Comparison of ENCODE assay signal across 8 cellular contexts in the genomic region with DNA sequence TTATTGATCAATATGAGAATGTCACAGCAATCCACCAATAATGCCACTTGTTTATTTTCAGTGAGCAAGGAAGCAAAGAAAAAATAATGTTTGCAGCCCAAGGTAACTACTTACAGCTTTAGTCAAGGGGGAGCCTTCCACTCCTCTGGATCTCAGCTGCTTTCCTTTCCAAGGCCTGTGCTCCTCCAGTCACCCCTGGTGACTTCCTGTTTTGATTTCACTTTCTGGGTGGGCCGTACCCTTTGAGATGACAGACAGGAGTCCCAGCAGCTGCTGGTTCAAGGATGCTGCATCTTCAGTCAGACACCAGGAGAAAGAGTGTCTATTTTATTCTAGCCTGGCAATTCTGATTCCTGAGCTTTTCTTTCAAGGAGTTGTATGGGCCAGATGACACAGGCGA. TPM values are rescaled to one million over a fixed set of nuclear protein-coding genes. Genes with fewer than 3 reads are reported as not detected.
DNase-seq lines count a peak whose midpoint lies in the region; ATAC-seq and TF ChIP-seq lines count a peak whose summit lies in the region.

No MANE protein-coding gene starts in this region.

- peak; percentile 89 for ATAC-seq in GM19463 (IDR thresholded peaks at IDR 0.05; ENCODE audit: unreplicated experiment)
- peak; percentile 87 for ATAC-seq in HG03469 (IDR thresholded peaks at IDR 0.05; ENCODE audit: unreplicated experiment)
- no peak for ATAC-seq in left colon
- no peak for ATAC-seq in body of pancreas

- intact Hi-C loops in left colon (cut with DNase I, micrococcal nuclease) (no loop called here), vagina (cut with DNase I) (no loop called here), body of pancreas (cut with DNase I) (no loop called here)

- H3K27me3 ChIP-seq in vagina (no peaks in the 10 kb centered on the region), body of pancreas (no peaks in the 10 kb centered on the region)

- H3K4me1 ChIP-seq in vagina (no peaks in the 10 kb centered on the region), body of pancreas (peaks cover 13% of the 10 kb centered on the region)

- DNase-seq in Ammon's horn (ENCODE audit: low spot score) (peak; percentile 27), left colon (peak; percentile 11 to 33), vagina (ENCODE audit: extremely low spot score in 2 of 2) (no peak), NCI-H1092 (lab: John Stamatoyannopoulos, UW) (no peak), body of pancreas (no peak)
- peak; percentile 52 for DNase-seq in activated CD4-positive, alpha-beta T cell treated with anti-CD3 and anti-CD28 coated beads for 48 hours

- H3K4me3 ChIP-seq in vagina: no peak overlapping the region
- H3K4me3 ChIP-seq in body of pancreas: no peak overlapping the region

- H3K36me3 ChIP-seq in vagina (no peaks in the 10 kb centered on the region), body of pancreas (replicated peaks in 1 of 2; ENCODE audit: insufficient read depth in 1 of 2, low read depth in 2 of 2) (no peaks in the 10 kb centered on the region)

- no peaks in the 10 kb centered on the region for H3K9me3 ChIP-seq in vagina
- no peaks in the 10 kb centered on the region for H3K9me3 ChIP-seq in body of pancreas

- TF ChIP-seq CTCF in vagina (IDR thresholded peaks at IDR 0.05) (no peak), body of pancreas (IDR thresholded peaks at IDR 0.05) (no peak)

- no peak for TF ChIP-seq POLR2A in vagina (IDR thresholded peaks at IDR 0.05)
- TF ChIP-seq POLR2A in body of pancreas (IDR thresholded peaks at IDR 0.05): no peak

- WGBS in body of pancreas, 2 donors: 64 to 78% methylated on average over 2 of the region's 2 CpGs

- no peak overlapping the region for H3K27ac ChIP-seq in vagina
- H3K27ac ChIP-seq in body of pancreas: no peak overlapping the region

RNA-seq across cellular contexts. Expression of a gene that starts 5.6 kb away (rescaled TPM):
- total RNA-seq in left colon: 1 to 10 TPM in 1 of 2 donors, under 1 TPM in 1; 0.95 to 1.1 TPM
- total RNA-seq in vagina: 1.5 TPM
- 1 to 10 TPM in 1 of 2 donors, not detected in 1; 1.6 TPM for total RNA-seq in body of pancreas

RNA-seq across cellular contexts. Expression of a gene that starts 35.2 kb away (rescaled TPM):
- total RNA-seq in left colon (10 to 100 TPM; 13.4 to 17.1 TPM), vagina (6.4 TPM), body of pancreas (1 to 10 TPM; 7.3 to 9.9 TPM)

RNA-seq across cellular contexts. Expression of a gene that starts 49.4 kb away (rescaled TPM):
- total RNA-seq in left colon: 1 to 10 TPM; 3.2 to 9.7 TPM
- 2.0 TPM for total RNA-seq in vagina
- 1 to 10 TPM in 1 of 2 donors, not detected in 1; 1.3 TPM for total RNA-seq in body of pancreas

RNA-seq across cellular contexts. Expression of a gene that starts 51.1 kb away (rescaled TPM):
- total RNA-seq in left colon: 100 to 1,000 TPM; 733 to 792 TPM
- 1,905 TPM for total RNA-seq in vagina
- 100 to 1,000 TPM; 660 to 698 TPM for total RNA-seq in body of pancreas

Comparison
In these comparisons a context has a peak if more than half of its experiments do, and no peak if none do; other contexts are left out.
1. DNase-seq: peak in Ammon's horn (single experiment), activated CD4-positive, alpha-beta T cell treated with anti-CD3 and anti-CD28 coated beads for 48 hours (single experiment) and left colon (2 of 2); none in vagina (0 of 2), NCI-H1092 (single experiment) and body of pancreas (0 of 4).
2. ATAC-seq: peak in GM19463 (single experiment) and HG03469 (single experiment); none in left colon (single experiment) and body of pancreas (single experiment).